18 cellular contexts compared by ENCODE assay signal in the genomic region with DNA sequence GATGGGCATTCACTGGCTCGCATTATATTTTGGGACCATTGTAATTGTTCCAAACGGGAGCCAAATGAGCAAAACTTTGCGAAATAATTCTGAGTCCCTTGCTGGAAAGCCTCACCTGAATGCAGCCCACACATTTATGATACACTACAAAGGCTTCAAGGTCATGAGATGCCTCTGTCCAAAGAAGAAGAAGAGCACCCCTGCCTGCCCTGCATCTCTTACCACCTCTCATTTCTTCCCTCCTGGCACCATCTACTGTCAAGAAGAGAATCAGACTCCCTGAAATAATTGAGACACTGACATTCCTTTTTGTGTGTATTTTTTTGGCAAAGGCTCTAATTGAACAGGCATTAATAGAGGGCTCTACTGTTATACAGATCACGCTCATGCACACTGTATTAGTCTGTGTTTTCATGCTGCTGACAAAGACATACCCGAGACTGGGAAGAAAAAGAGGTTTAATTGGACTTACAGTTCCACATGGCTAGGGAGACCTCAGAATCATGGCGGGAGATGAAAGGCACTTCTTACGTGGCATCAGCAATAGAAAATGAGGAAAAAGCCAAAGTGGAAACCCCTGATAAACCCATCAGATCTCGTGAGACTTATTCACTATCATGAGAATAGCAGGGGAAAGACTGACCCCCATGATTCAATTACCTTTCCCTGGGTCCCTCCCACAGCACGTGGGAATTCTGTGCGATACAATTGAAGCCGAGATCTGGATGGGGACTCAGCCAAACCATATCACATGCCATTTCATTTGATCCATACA.
DNase-seq lines count a peak whose midpoint lies in the region; ATAC-seq, FAIRE-seq and TF ChIP-seq lines count a peak whose summit lies in the region.
"Had no signal": no experiment of that assay in that cellular context is flagged by ENCODE, and none has a peak within 500 bp of the region (broad histone marks: within the 10 kb centered on the region; RNA-seq: fewer than 3 reads in every experiment).

No MANE protein-coding gene starts in this region.

- 70% methylated on average over 11 of the region's 11 CpGs for WGBS in A549 (ENCODE audit: missing lambda C conversion rate)
- WGBS in hepatocyte (ENCODE audit: low lambda C conversion rate, missing lambda C conversion rate): 86% methylated on average over 11 of the region's 11 CpGs

- POLR2A ChIA-PET in A549 (lab: Yijun Ruan, JAX): no interaction called here
- POLR2A ChIA-PET in HEK293 (lab: Yijun Ruan, JAX): no interaction called here

- no peak for TF ChIP-seq POLR2A in A549 (IDR thresholded peaks at IDR 0.05; ENCODE audit: low read length)

- TF ChIP-seq RAD21 in A549 (conservative IDR thresholded peaks at IDR 0.05 in 1 of 2, IDR thresholded peaks at IDR 0.05 in 1 of 2): peak; percentile 26 to 27; a peak in 3 of 5 replicates

- no peaks in the 10 kb centered on the region for H4K20me1 ChIP-seq in hepatocyte (ENCODE audit: insufficient read depth, poor library complexity, severe bottlenecking)

- H3K27me3 ChIP-seq in hepatocyte: no peaks in the 10 kb centered on the region
- no peaks in the 10 kb centered on the region for H3K27me3 ChIP-seq in brain microvascular endothelial cell (replicated peaks)

- H3K36me3 ChIP-seq in HEK293 (ENCODE audit: control insufficient read depth in 2 of 2, insufficient read depth in 1 of 2, low read length in 2 of 2) (no peaks in the 10 kb centered on the region), hepatocyte (replicated peaks; ENCODE audit: insufficient read depth, low read depth) (no peaks in the 10 kb centered on the region), brain microvascular endothelial cell (replicated peaks) (no peaks in the 10 kb centered on the region)
- H3K36me3 ChIP-seq: HAP-1 had no signal

- ATAC-seq in A549: no peak
- no peak for ATAC-seq in esophagus mucosa

- TF ChIP-seq CTCF in A549 (IDR thresholded peaks at IDR 0.05) (0 out of 3 replicates have a peak, but pooled peaks have one; percentile 12), HEK293 (tag by site-specific recombination; IDR thresholded peaks at IDR 0.05) (peak; percentile 44; the same call in 1 of the 2 replicates), hepatocyte (IDR thresholded peaks at IDR 0.05; ENCODE audit: poor library complexity) (peak; percentile 15), brain microvascular endothelial cell (IDR thresholded peaks at IDR 0.05; ENCODE audit: low read depth, low read length, missing control alignments) (no peak), coronary artery (IDR thresholded peaks at IDR 0.05) (no peak)

- FAIRE-seq in A549 (lab: Jason Lieb, UNC): no peak
- FAIRE-seq: A204.1 had no signal

- TF ChIP-seq EP300 in A549 (IDR thresholded peaks at IDR 0.05): no peak

- in situ Hi-C loops in brain microvascular endothelial cell (cut with HindIII; ENCODE audit: low pct_ligation_motif_present, low sequenced_read_pairs): no loop called here

- H3K4me3 ChIP-seq in A549: no peak overlapping the region
- no peak overlapping the region for H3K4me3 ChIP-seq in HEK293 (ENCODE audit: low read depth, low read length)
- no peak overlapping the region for H3K4me3 ChIP-seq in hepatocyte
- H3K4me3 ChIP-seq in brain microvascular endothelial cell (ENCODE audit: low read depth, low read length): no peak overlapping the region
- no peak overlapping the region for H3K4me3 ChIP-seq in coronary artery
- H3K4me3 ChIP-seq: HAP-1, PC-9 had no signal

- H3K4me1 ChIP-seq in A549 (0 out of 3 replicates have a peak, but pooled peaks cover 6% of the 10 kb centered on the region), HEK293 (ENCODE audit: control insufficient read depth, insufficient read depth, low read length) (no peaks in the 10 kb centered on the region; the same call in 1 of the 2 replicates), hepatocyte (ENCODE audit: insufficient read depth) (peaks cover 22% of the 10 kb centered on the region)
- H3K4me1 ChIP-seq: HAP-1 had no signal

- no peaks in the 10 kb centered on the region for H3K9me2 ChIP-seq in hepatocyte (replicated peaks; ENCODE audit: insufficient read depth)

- H3K9me3 ChIP-seq in A549 (no peaks in the 10 kb centered on the region), HEK293 (ENCODE audit: control insufficient read depth, insufficient read depth, low read depth, low read length) (no peaks in the 10 kb centered on the region), hepatocyte (ENCODE audit: low read depth) (no peaks in the 10 kb centered on the region)
- H3K9me3 ChIP-seq: HAP-1 had no signal

- H3K4me2 ChIP-seq in A549: no peak overlapping the region
- H3K4me2 ChIP-seq in hepatocyte: no peak overlapping the region
- H3K4me2 ChIP-seq: PC-9 had no signal

- CTCF ChIA-PET in A549 (lab: Yijun Ruan, JAX): no interaction called here
- CTCF ChIA-PET in HEK293 (lab: Yijun Ruan, JAX): no interaction called here

- no peak overlapping the region for H3K27ac ChIP-seq in A549
- no peak overlapping the region for H3K27ac ChIP-seq in HEK293 (ENCODE audit: extremely low read depth, low read depth, low read length)
- no peak overlapping the region for H3K27ac ChIP-seq in hepatocyte
- no peak overlapping the region for H3K27ac ChIP-seq in brain microvascular endothelial cell
- H3K27ac ChIP-seq in coronary artery: no peak overlapping the region
- H3K27ac ChIP-seq: C4-2B, PC-9 had no signal

- DNase-seq in A549 (ENCODE audit: low read depth in 1 of 2, low spot score in 1 of 2) (no peak), amniotic epithelial cell (ENCODE audit: low read depth) (peak; percentile 6), hepatocyte (ENCODE audit: low spot score) (no peak), putamen (ENCODE audit: low spot score) (no peak), brain microvascular endothelial cell (no peak), coronary artery (ENCODE audit: low spot score) (no peak)
- DNase-seq: KG1, MM.1S, NCI-H1105, NCI-H1694, NCI-H446, NCI-H69, PC-9 had no signal

- no peaks in the 10 kb centered on the region for H3K79me2 ChIP-seq in hepatocyte

- no peak overlapping the region for H2AFZ ChIP-seq in hepatocyte
- H2AFZ ChIP-seq: PC-9 had no signal

TF ChIP-seq in A549, 52 proteins besides CTCF, POLR2A, EP300 and RAD21 (continues in another document):
- no peak for TF ChIP-seq HDAC2 (IDR thresholded peaks at IDR 0.05)
- TF ChIP-seq ZSCAN20 (CRISPR knock-in tag; IDR thresholded peaks at IDR 0.05): no peak
- TF ChIP-seq, protein P1, sequence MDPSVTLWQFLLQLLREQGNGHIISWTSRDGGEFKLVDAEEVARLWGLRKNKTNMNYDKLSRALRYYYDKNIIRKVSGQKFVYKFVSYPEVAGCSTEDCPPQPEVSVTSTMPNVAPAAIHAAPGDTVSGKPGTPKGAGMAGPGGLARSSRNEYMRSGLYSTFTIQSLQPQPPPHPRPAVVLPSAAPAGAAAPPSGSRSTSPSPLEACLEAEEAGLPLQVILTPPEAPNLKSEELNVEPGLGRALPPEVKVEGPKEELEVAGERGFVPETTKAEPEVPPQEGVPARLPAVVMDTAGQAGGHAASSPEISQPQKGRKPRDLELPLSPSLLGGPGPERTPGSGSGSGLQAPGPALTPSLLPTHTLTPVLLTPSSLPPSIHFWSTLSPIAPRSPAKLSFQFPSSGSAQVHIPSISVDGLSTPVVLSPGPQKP (IDR thresholded peaks at IDR 0.05; ENCODE audit: low read depth, low read length): no peak
- TF ChIP-seq ZC3H11A (IDR thresholded peaks at IDR 0.05): no peak
- no peak for TF ChIP-seq RFX5 (IDR thresholded peaks at IDR 0.05)
- TF ChIP-seq, protein P2, sequence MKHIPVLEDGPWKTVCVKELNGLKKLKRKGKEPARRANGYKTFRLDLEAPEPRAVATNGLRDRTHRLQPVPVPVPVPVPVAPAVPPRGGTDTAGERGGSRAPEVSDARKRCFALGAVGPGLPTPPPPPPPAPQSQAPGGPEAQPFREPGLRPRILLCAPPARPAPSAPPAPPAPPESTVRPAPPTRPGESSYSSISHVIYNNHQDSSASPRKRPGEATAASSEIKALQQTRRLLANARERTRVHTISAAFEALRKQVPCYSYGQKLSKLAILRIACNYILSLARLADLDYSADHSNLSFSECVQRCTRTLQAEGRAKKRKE (CRISPR knock-in tag; IDR thresholded peaks at IDR 0.05; ENCODE audit: low read depth): no peak
- no peak for TF ChIP-seq RARB (CRISPR knock-in tag; IDR thresholded peaks at IDR 0.05)
- TF ChIP-seq HOXB5 (CRISPR knock-in tag; IDR thresholded peaks at IDR 0.05): no peak
- no peak for TF ChIP-seq EHF (CRISPR knock-in tag; IDR thresholded peaks at IDR 0.05)

TF ChIP-seq in HEK293, 187 proteins besides CTCF, POLR2A, EP300 and RAD21:
- no peak for TF ChIP-seq ZNF654 (tag by site-specific recombination; IDR thresholded peaks at IDR 0.05; ENCODE audit: low read depth)
- no peak for TF ChIP-seq ZFP69B (tag by site-specific recombination; IDR thresholded peaks at IDR 0.05)
- TF ChIP-seq ZIC2 (tag by site-specific recombination; IDR thresholded peaks at IDR 0.05): no peak
- TF ChIP-seq EGR2 (tag by site-specific recombination; IDR thresholded peaks at IDR 0.05; ENCODE audit: low read depth): no peak
- no peak for TF ChIP-seq ZNF24 (tag by site-specific recombination; IDR thresholded peaks at IDR 0.05)
- TF ChIP-seq ZNF274 (IDR thresholded peaks at IDR 0.05; ENCODE audit: low read length): no peak
- no peak for TF ChIP-seq ZNF274 (tag by site-specific recombination; IDR thresholded peaks at IDR 0.05; ENCODE audit: borderline replicate concordance)
- no peak for TF ChIP-seq HOXA7 (CRISPR knock-in tag; IDR thresholded peaks at IDR 0.05; ENCODE audit: borderline replicate concordance)
- TF ChIP-seq ZBTB17 (tag by site-specific recombination; IDR thresholded peaks at IDR 0.05): no peak

Comparison
In these comparisons a context has a peak if more than half of its experiments do, and no peak if none do; other contexts are left out.
1. CTCF ChIP-seq: peak in A549 (single experiment), HEK293 (single experiment) and hepatocyte (single experiment); none in brain microvascular endothelial cell (single experiment) and coronary artery (single experiment).